ENCODE assay signal across 32 cellular contexts in the genomic region with DNA sequence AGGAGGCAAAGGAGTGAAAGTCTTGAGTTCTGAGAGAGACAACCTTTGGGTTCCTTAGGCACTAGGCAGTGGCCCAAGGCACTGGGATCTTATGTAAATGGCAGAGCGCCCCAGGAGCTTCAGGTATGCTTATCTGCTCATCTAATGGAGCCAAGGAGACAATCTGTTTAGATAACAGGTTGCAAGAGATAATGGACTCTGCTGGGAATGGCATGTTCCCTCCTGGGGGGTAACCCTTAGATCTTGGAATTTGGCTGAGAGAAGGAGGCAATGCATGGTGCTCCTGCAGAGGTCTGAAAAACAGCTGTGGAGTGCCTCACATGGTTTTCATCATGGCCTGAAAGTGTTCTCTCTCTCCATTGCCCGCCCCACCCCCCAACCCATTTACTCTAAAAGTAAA. TPM values are rescaled to one million over a fixed set of nuclear protein-coding genes. Genes with fewer than 3 reads are reported as not detected.
"Had no signal": no experiment of that assay in that cellular context is flagged by ENCODE, and none has a peak within 500 bp of the region (broad histone marks: within the 10 kb centered on the region; RNA-seq: fewer than 3 reads in every experiment).

No MANE protein-coding gene starts in this region.

- DNase-seq: activated CD4-positive, alpha-beta T cell treated with anti-CD3 and anti-CD28 coated beads for 48 hours; activated CD4-positive, alpha-beta T cell treated with anti-CD3 and anti-CD28 coated beads, Interleukin-2, amount 50 U/mL, for 4 hours; activated CD4-positive, CD25-positive, alpha-beta regulatory T cell treated with anti-CD3 and anti-CD28 coated beads, Interleukin-2, amount 50 U/mL, for 72 hours; activated CD8-positive, alpha-beta memory T cell treated with anti-CD3 and anti-CD28 coated beads, Interleukin-2, amount 50 U/mL, for 48 hours; activated CD8-positive, alpha-beta T cell treated with anti-CD3 and anti-CD28 coated beads, Interleukin-2, amount 10 ng/mL, durations not matched to agents 7 days and 5 days; activated naive CD4-positive, alpha-beta T cell treated with anti-CD3 and anti-CD28 coated beads, Interleukin-2, amount 50 U/mL, for 16 hours; activated naive CD8-positive, alpha-beta T cell treated with anti-CD3 and anti-CD28 coated beads, Interleukin-2, amount 10 ng/mL, durations not matched to agents 7 days and 5 days; activated T-cell treated with anti-CD3 and anti-CD28 coated beads, Interleukin-2, amount 50 U/mL, for 1 hour; adrenal gland; aorta; caudate nucleus; Karpas-422; MM.1S; NCI-H1105; NCI-H146; NCI-H187 treated with DMSO at 0.1 percent for 48 hours; NCI-H2107; NCI-H2171 treated with DMSO at 0.1 percent for 48 hours; NCI-H345; NCI-H510A; NCI-H526 treated with DMSO at 0.1 percent for 48 hours; NK-92 treated with Interleukin-12 subunit alpha and Interleukin-12 subunit beta, amount 100 ng/mL, for 24 hours; Peyer's patch; Right ventricle myocardium superior; SJCRH30; SK-N-SH; T-helper 1 cell; WERI-Rb-1 had no signal

- H3K4me2 ChIP-seq: SK-N-SH had no signal

- H3K4me1 Mint-ChIP-seq: activated naive CD8-positive, alpha-beta T cell treated with anti-CD3 and anti-CD28 coated beads, Interleukin-2, amount 10 ng/mL, durations not matched to agents 7 days and 5 days had no signal

- H3K9me3 ChIP-seq: adrenal gland, breast epithelium, Peyer's patch, SJCRH30, SK-N-SH had no signal

- H3K27ac ChIP-seq: adrenal gland, breast epithelium, Peyer's patch, RWPE1, SJCRH30, WERI-Rb-1 had no signal

- H3K4me3 Mint-ChIP-seq: activated CD8-positive, alpha-beta T cell treated with anti-CD3 and anti-CD28 coated beads, Interleukin-2, amount 10 ng/mL, durations not matched to agents 7 days and 5 days; activated naive CD8-positive, alpha-beta T cell treated with anti-CD3 and anti-CD28 coated beads, Interleukin-2, amount 10 ng/mL, durations not matched to agents 7 days and 5 days had no signal

- H3K27ac Mint-ChIP-seq: activated CD8-positive, alpha-beta T cell treated with anti-CD3 and anti-CD28 coated beads, Interleukin-2, amount 10 ng/mL, durations not matched to agents 7 days and 5 days; activated naive CD8-positive, alpha-beta T cell treated with anti-CD3 and anti-CD28 coated beads, Interleukin-2, amount 10 ng/mL, durations not matched to agents 7 days and 5 days had no signal

- H3K4me1 ChIP-seq: adrenal gland, breast epithelium, Peyer's patch, SJCRH30 had no signal

- H3K9ac ChIP-seq: SK-N-SH had no signal

- H3K27me3 ChIP-seq: adrenal gland, breast epithelium, Peyer's patch, SJCRH30 had no signal

- H3K27me3 Mint-ChIP-seq: activated naive CD8-positive, alpha-beta T cell treated with anti-CD3 and anti-CD28 coated beads, Interleukin-2, amount 10 ng/mL, durations not matched to agents 7 days and 5 days had no signal

- H3K36me3 Mint-ChIP-seq: activated naive CD8-positive, alpha-beta T cell treated with anti-CD3 and anti-CD28 coated beads, Interleukin-2, amount 10 ng/mL, durations not matched to agents 7 days and 5 days had no signal

- H3K36me3 ChIP-seq: adrenal gland, breast epithelium, Peyer's patch, SJCRH30, WERI-Rb-1 had no signal

- H3K4me3 ChIP-seq: adrenal gland, breast epithelium, K562, Peyer's patch, SJCRH30 had no signal

- H3K9me3 Mint-ChIP-seq: activated naive CD8-positive, alpha-beta T cell treated with anti-CD3 and anti-CD28 coated beads, Interleukin-2, amount 10 ng/mL, durations not matched to agents 7 days and 5 days had no signal

- H3K9me2 ChIP-seq: SK-N-SH had no signal

RNA-seq across cellular contexts. Expression of gene WLS, which starts 44.1 kb away (rescaled TPM):
- total RNA-seq: activated CD8-positive, alpha-beta T cell treated with anti-CD3 and anti-CD28 coated beads, Interleukin-2, amount 10 ng/mL, durations not matched to agents 7 days and 5 days; activated naive CD8-positive, alpha-beta T cell treated with anti-CD3 and anti-CD28 coated beads, Interleukin-2, amount 10 ng/mL, durations not matched to agents 7 days and 5 days; T-helper 2 cell treated with Interferon-gamma antibody and Interleukin-4, amounts not matched to agents 100 ng/mL and 5 ng/mL, for 36 hours had no signal
- polyA plus RNA-seq: K562 had no signal
